9 cellular contexts compared by ENCODE assay signal in genomic region chr1:37946703-37947360, GRCh38. TPM values are rescaled to one million over a fixed set of nuclear protein-coding genes. Genes with fewer than 3 reads are reported as not detected.
DNase-seq lines count a peak whose midpoint lies in the region; ATAC-seq lines count a peak whose summit lies in the region.
"Had no signal": no experiment of that assay in that cellular context is flagged by ENCODE, and none has a peak within 500 bp of the region (broad histone marks: within the 10 kb centered on the region; RNA-seq: fewer than 3 reads in every experiment).

Gene INPP5B, minus strand, starts transcription at chr1:37947053. Its CDS starts 745 bp downstream, at chr1:37946308.

- H3K36me3 ChIP-seq in urinary bladder (ENCODE audit: insufficient read depth), result no peaks in the 10 kb centered on the region

- H3K4me1 Mint-ChIP-seq in T-helper 17 cell, result peaks cover 11% of the 10 kb centered on the region

- H3K27ac Mint-ChIP-seq in T-helper 17 cell, result peak within 1 kb of the TSS; percentile 29

- DNase-seq in Ammon's horn (ENCODE audit: low spot score) (peak; percentile 96), GM19240 (ENCODE audit: insufficient read length, low spot score) (peak; percentile 96), T-helper 17 cell (peak in 1 of 3 donors; percentile 23), hepatic stellate cell (ENCODE audit: low spot score) (peak; percentile 98), pulmonary artery endothelial cell (ENCODE audit: low read depth, low spot score) (peak; percentile 63)

- H3K27ac ChIP-seq in angular gyrus (ENCODE audit: low read depth, low read length), result peak within 1 kb of the TSS; percentile 94
- H3K27ac ChIP-seq in urinary bladder (ENCODE audit: low read depth), result peak within 1 kb of the TSS; percentile 95
- H3K27ac ChIP-seq: SK-N-MC had no signal

- ATAC-seq in HG03571 (IDR thresholded peaks at IDR 0.05; ENCODE audit: unreplicated experiment) (peak; percentile 66), T-helper 17 cell (peak; percentile 86)

- no peaks in the 10 kb centered on the region for H3K27me3 Mint-ChIP-seq in T-helper 17 cell

- H3K36me3 Mint-ChIP-seq in T-helper 17 cell (ENCODE audit: low read depth), result no peaks in the 10 kb centered on the region

- H3K4me3 ChIP-seq in urinary bladder (ENCODE audit: low read depth, low read length), result peak within 1 kb of the TSS; percentile 80
- H3K4me3 ChIP-seq: SK-N-MC had no signal

- WGBS in urinary bladder, result 4% methylated on average over 11 of the region's 11 CpGs

- no peaks in the 10 kb centered on the region for H3K9me3 ChIP-seq in T-helper 17 cell (ENCODE audit: control insufficient read depth, low read length, poor library complexity, severe bottlenecking)

- no peaks in the 10 kb centered on the region for H3K4me1 ChIP-seq in urinary bladder (ENCODE audit: insufficient read depth)

- peak within 1 kb of the TSS; percentile 87 for H3K4me3 Mint-ChIP-seq in T-helper 17 cell

RNA-seq across cellular contexts. Expression of gene INPP5B, which starts in this region (rescaled TPM):
- total RNA-seq in T-helper 17 cell (10 to 100 TPM; 16.7 to 24.5 TPM), pulmonary artery endothelial cell (17.9 and 22.0 TPM in 2 replicates), urinary bladder (26.9 TPM)
- polyA plus RNA-seq in urinary bladder, result 27.8 TPM
